ENCODE assay signal across 10 cellular contexts in the genomic region with DNA sequence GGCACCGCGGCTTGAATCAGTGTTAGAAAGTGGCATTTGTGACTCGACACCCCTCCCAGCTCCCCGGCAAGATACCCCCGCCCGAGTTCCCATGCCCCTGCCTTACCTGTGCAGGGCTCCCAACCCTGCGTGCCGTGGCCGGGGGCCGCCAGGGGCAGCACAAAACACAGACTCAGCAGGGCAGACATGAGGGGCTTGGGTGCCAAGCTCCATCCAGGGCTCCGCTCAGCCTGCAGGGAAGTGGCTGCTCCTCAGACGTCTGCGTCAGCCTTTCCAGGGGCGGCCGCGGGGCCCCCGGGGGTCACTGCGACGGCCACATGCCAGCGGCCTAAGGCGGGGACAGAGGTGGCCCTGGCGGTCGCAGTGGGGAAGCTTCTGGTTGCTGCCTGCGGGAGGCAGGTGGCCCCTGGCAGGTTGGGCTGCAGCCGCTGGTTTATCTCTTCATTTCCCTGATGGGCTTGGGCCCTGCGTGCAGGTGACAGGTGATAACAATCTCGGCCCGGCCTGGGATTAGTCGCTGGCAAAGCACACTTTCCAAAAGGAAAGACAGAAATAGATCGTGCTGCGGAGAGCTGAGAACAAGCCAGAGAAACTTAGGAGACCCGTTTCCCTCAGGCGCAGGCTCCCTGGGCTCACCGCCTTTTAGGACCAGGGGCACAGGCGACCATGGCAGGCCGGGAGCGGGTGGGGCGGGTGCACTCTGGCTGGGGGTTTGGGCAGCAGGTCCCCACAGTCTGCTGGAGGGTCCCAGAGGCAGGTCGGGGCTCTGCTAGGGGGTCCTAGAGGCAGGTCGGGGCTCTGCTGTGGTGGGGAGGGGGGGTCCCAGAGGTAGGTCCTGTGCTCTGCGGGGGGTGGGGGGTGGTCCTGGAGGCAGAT. TPM values are rescaled to one million over a fixed set of nuclear protein-coding genes. Genes with fewer than 3 reads are reported as not detected.
DNase-seq lines count a peak whose midpoint lies in the region; ATAC-seq and TF ChIP-seq lines count a peak whose summit lies in the region.
"Had no signal": no experiment of that assay in that cellular context is flagged by ENCODE, and none has a peak within 500 bp of the region (broad histone marks: within the 10 kb centered on the region; RNA-seq: fewer than 3 reads in every experiment).

A gene (minus strand): TSS at position 246 of the 876 bp plus-strand sequence. CDS start 58 bp downstream, at position 188.

- TF ChIP-seq CTCF in WTC11 (IDR thresholded peaks at IDR 0.05) (no peak), mesothelial cell of epicardium (IDR thresholded peaks at IDR 0.05; ENCODE audit: unreplicated experiment) (no peak), glutamatergic neuron (IDR thresholded peaks at IDR 0.05; ENCODE audit: partially characterized antibody, unreplicated experiment) (no peak)

- no peak within 1 kb of the TSS for H3K14ac ChIP-seq in mesenchymal stem cell (ENCODE audit: low read length in 2 of 2)

- H3K27ac Mint-ChIP-seq in WTC11 (no peak within 1 kb of the TSS), mesothelial cell of epicardium (no peak within 1 kb of the TSS), glutamatergic neuron (ENCODE audit: unreplicated experiment) (no peak within 1 kb of the TSS)
- H3K27ac Mint-ChIP-seq: activated CD8-positive, alpha-beta T cell treated with anti-CD3 and anti-CD28 coated beads for 36 hours had no signal

- peak within 1 kb of the TSS; percentile 69 for H3K4me3 Mint-ChIP-seq in WTC11
- H3K4me3 Mint-ChIP-seq in mesothelial cell of epicardium: peak within 1 kb of the TSS; percentile 50
- no peak within 1 kb of the TSS for H3K4me3 Mint-ChIP-seq in glutamatergic neuron (ENCODE audit: unreplicated experiment)
- H3K4me3 Mint-ChIP-seq: activated CD8-positive, alpha-beta T cell treated with anti-CD3 and anti-CD28 coated beads for 36 hours had no signal

- peaks cover 14% of the 10 kb centered on the region for H3K4me1 ChIP-seq in mesenchymal stem cell (ENCODE audit: control insufficient read depth, insufficient read depth, low read depth, low read length)

- H3K27me3 Mint-ChIP-seq in WTC11 (ENCODE audit: low read depth) (peaks cover 87% of the 10 kb centered on the region), mesothelial cell of epicardium (ENCODE audit: low read depth) (peaks cover 94% of the 10 kb centered on the region), glutamatergic neuron (ENCODE audit: unreplicated experiment) (peaks cover 20% of the 10 kb centered on the region)

- H3K4me1 Mint-ChIP-seq in WTC11: peaks cover 67% of the 10 kb centered on the region
- peaks cover 27% of the 10 kb centered on the region for H3K4me1 Mint-ChIP-seq in mesothelial cell of epicardium
- H3K4me1 Mint-ChIP-seq in glutamatergic neuron (ENCODE audit: low read depth, unreplicated experiment): peaks cover 16% of the 10 kb centered on the region

- H3K9me3 ChIP-seq in mesenchymal stem cell (ENCODE audit: control insufficient read depth, low read length): no peaks in the 10 kb centered on the region

- H3K9me3 Mint-ChIP-seq in WTC11: peaks cover 6% of the 10 kb centered on the region; the same call in 1 of the 2 replicates
- no peaks in the 10 kb centered on the region for H3K9me3 Mint-ChIP-seq in mesothelial cell of epicardium
- peaks cover 2% of the 10 kb centered on the region for H3K9me3 Mint-ChIP-seq in glutamatergic neuron (ENCODE audit: unreplicated experiment)

- no peak within 1 kb of the TSS for H3K18ac ChIP-seq in mesenchymal stem cell (ENCODE audit: low read depth in 1 of 2, low read length in 2 of 2)

- H2AFZ ChIP-seq in mesenchymal stem cell (ENCODE audit: low read depth, low read length): no peak within 1 kb of the TSS

- 3% methylated on average over 38 of the region's 41 CpGs for WGBS in mesenchymal stem cell

- H3K4ac ChIP-seq in mesenchymal stem cell (ENCODE audit: low read depth in 1 of 2, low read length in 2 of 2): no peak within 1 kb of the TSS

- H3K36me3 ChIP-seq in mesenchymal stem cell (ENCODE audit: control insufficient read depth in 1 of 2, insufficient read depth in 2 of 2, low read depth in 1 of 2, low read length in 2 of 2): no peaks in the 10 kb centered on the region

- H2BK12ac ChIP-seq in mesenchymal stem cell (ENCODE audit: low read length in 2 of 2): no peak within 1 kb of the TSS

- H3K9ac ChIP-seq in mesenchymal stem cell (ENCODE audit: low read length): no peak within 1 kb of the TSS

- no peaks in the 10 kb centered on the region for H3K79me1 ChIP-seq in mesenchymal stem cell (replicated peaks; ENCODE audit: low read length, poor library complexity, severe bottlenecking)

- no peak within 1 kb of the TSS for H2BK15ac ChIP-seq in mesenchymal stem cell (ENCODE audit: low read depth, poor library complexity, severe bottlenecking)

- H4K91ac ChIP-seq in mesenchymal stem cell (ENCODE audit: low read length): no peak within 1 kb of the TSS

- CTCF ChIA-PET in WTC11 (lab: Charles Lee): interaction anchor here (0.5 to 3.7 kb wide), 14 partner anchors 8 to 224 kb away, joined by 3 to 21 read pairs (median 5); no protein-coding TSS in a partner anchor

- H3K27ac ChIP-seq in mesenchymal stem cell (ENCODE audit: low read length, poor library complexity, severe bottlenecking): no peak within 1 kb of the TSS

- peaks cover 84 to 92% of the 10 kb centered on the region in 2 experiments for H3K27me3 ChIP-seq in mesenchymal stem cell (ENCODE audit: control insufficient read depth in 1 of 2, insufficient read depth in 1 of 2, low read length in 2 of 2)

- POLR2A ChIA-PET in WTC11 (lab: Charles Lee): no interaction called here

- ATAC-seq in WTC11 (no peak), GM18520 (IDR thresholded peaks at IDR 0.05; ENCODE audit: unreplicated experiment) (no peak)

- H2AK5ac ChIP-seq in mesenchymal stem cell (ENCODE audit: low read length, severe bottlenecking): no peak within 1 kb of the TSS

- H3K36me3 Mint-ChIP-seq in WTC11 (no peaks in the 10 kb centered on the region), mesothelial cell of epicardium (no peaks in the 10 kb centered on the region), glutamatergic neuron (ENCODE audit: unreplicated experiment) (no peaks in the 10 kb centered on the region)

- no peak within 1 kb of the TSS for H3K4me2 ChIP-seq in mesenchymal stem cell (ENCODE audit: low read length, poor library complexity, severe bottlenecking)

- no peak within 1 kb of the TSS for H2BK5ac ChIP-seq in mesenchymal stem cell (ENCODE audit: low read depth, low read length, poor library complexity, severe bottlenecking)

- DNase-seq in DMS153 treated with DMSO at 0.1 percent for 48 hours (lab: John Stamatoyannopoulos, UW; ENCODE audit: unreplicated experiment) (peak; percentile 54), NCI-H128 (lab: John Stamatoyannopoulos, UW; ENCODE audit: unreplicated experiment) (peak; percentile 40), WTC11 (ENCODE audit: low spot score) (no peak), mesothelial cell of epicardium (ENCODE audit: low spot score in 2 of 2, unreplicated experiment in 2 of 2) (peak; percentile 19 to 42), DMS 273 (lab: John Stamatoyannopoulos, UW; ENCODE audit: unreplicated experiment) (no peak), glutamatergic neuron (no peak), mesenchymal stem cell (no peak)
- DNase-seq: occipital lobe had no signal

- no peak within 1 kb of the TSS for H3K4me3 ChIP-seq in mesenchymal stem cell (ENCODE audit: insufficient read depth in 1 of 2, low read depth in 1 of 2, low read length in 2 of 2)

- H3K23ac ChIP-seq in mesenchymal stem cell (ENCODE audit: low read length in 2 of 2): no peak within 1 kb of the TSS

- H2BK120ac ChIP-seq in mesenchymal stem cell (ENCODE audit: low read depth, low read length): no peak within 1 kb of the TSS

- H4K8ac ChIP-seq in mesenchymal stem cell (ENCODE audit: low read length): no peak within 1 kb of the TSS

TF ChIP-seq in WTC11, 78 proteins besides CTCF, POLR2A, EP300 and RAD21:
- TF ChIP-seq, protein P1, sequence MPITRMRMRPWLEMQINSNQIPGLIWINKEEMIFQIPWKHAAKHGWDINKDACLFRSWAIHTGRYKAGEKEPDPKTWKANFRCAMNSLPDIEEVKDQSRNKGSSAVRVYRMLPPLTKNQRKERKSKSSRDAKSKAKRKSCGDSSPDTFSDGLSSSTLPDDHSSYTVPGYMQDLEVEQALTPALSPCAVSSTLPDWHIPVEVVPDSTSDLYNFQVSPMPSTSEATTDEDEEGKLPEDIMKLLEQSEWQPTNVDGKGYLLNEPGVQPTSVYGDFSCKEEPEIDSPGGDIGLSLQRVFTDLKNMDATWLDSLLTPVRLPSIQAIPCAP (CRISPR knock-in tag; IDR thresholded peaks at IDR 0.05): no peak
- TF ChIP-seq ZNF423 (CRISPR knock-in tag; IDR thresholded peaks at IDR 0.05): peak; percentile 55; the same call in 1 of the 2 replicates

RNA-seq across cellular contexts. Expression of the gene that starts here (rescaled TPM):
- total RNA-seq in WTC11 (2021) (2.1 to 2.9 TPM (median 2.7 TPM) in 3 replicates), mesothelial cell of epicardium (0.09 to 0.11 TPM (median 0.11 TPM) in 3 replicates), glutamatergic neuron (ENCODE audit: unreplicated experiment) (not detected)
- polyA plus RNA-seq in mesenchymal stem cell (2013, experiment 1 of 2): not detected
- polyA plus RNA-seq in mesenchymal stem cell (2013, experiment 2 of 2): not detected
- total RNA-seq: activated CD8-positive, alpha-beta T cell treated with anti-CD3 and anti-CD28 coated beads for 36 hours; occipital lobe had no signal

Comparison
In these comparisons a context has a peak if more than half of its experiments do, and no peak if none do; other contexts are left out.
1. Peak in DNase-seq in mesothelial cell of epicardium; RNA of the gene not detected or under 1 TPM.
2. DNase-seq: peak in DMS153 treated with DMSO at 0.1 percent for 48 hours (single experiment) and NCI-H128 (single experiment); none in WTC11 (single experiment), DMS 273 (single experiment), glutamatergic neuron (single experiment) and mesenchymal stem cell (single experiment).